In genomic region chr14:24330973-24331674, GRCh38 we compare ENCODE assay signal across 1 cellular context.
TF ChIP-seq lines count a peak whose summit lies in the region.

No MANE protein-coding gene starts in this region.

TF ChIP-seq in GM12878, 131 proteins besides CTCF, POLR2A, EP300 and RAD21:
- TF ChIP-seq, protein P1, sequence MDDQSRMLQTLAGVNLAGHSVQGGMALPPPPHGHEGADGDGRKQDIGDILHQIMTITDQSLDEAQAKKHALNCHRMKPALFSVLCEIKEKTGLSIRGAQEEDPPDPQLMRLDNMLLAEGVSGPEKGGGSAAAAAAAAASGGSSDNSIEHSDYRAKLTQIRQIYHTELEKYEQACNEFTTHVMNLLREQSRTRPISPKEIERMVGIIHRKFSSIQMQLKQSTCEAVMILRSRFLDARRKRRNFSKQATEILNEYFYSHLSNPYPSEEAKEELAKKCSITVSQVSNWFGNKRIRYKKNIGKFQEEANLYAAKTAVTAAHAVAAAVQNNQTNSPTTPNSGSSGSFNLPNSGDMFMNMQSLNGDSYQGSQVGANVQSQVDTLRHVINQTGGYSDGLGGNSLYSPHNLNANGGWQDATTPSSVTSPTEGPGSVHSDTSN (IDR thresholded peaks at IDR 0.05; ENCODE audit: insufficient replicate concordance, low read depth, low read length) = no peak
- TF ChIP-seq NFXL1 (IDR thresholded peaks at IDR 0.05; ENCODE audit: borderline replicate concordance) = peak; percentile 78; the same call in 1 of the 2 replicates
